In the genomic region with DNA sequence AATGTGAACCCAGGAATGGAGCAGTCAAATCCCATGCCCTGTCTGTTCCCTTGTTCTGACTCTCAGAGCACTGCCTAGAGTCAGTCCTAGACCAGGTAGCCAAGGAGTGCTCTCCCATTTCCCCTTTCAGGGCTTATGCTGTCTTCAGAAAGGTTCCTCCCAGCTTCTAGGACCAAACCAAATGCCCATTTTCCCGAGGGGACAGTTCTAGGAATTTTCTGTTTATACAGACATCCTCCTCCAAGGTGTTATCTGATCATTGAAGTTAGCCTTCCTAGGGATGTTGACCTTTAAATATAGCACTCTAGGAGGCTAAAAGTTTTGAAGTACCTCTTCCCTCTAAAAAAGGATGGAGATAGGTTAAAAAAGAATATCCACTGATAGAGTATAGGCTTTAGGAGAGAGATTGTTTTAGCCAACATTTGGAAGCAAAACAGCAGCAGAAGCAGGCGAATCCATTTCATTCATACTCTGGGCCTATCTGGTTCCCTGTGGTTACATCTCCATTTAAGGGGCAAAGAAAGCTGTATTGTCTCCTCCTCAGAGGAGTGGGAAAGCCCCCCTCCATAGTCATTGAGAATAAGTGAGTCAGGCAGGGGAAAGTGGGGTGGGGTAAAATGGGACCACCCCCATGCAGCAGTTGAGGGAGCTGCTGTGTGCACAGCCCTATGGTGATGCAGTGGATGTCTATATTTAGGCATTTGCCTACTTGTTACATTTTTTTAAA, we compare ENCODE assay signal across 17 cellular contexts.
"Had no signal": no experiment of that assay in that cellular context is flagged by ENCODE, and none has a peak within 500 bp of the region (broad histone marks: within the 10 kb centered on the region; RNA-seq: fewer than 3 reads in every experiment).

No MANE protein-coding gene starts in this region.

- H3K36me3 Mint-ChIP-seq: activated naive CD8-positive, alpha-beta T cell; naive thymus-derived CD4-positive, alpha-beta T cell had no signal

- DNase-seq: activated CD4-positive, alpha-beta T cell treated with anti-CD3 and anti-CD28 coated beads, Interleukin-2, amount 50 U/mL, for 1 hour; activated CD8-positive, alpha-beta memory T cell treated with anti-CD3 and anti-CD28 coated beads for 24 hours; activated gamma-delta T cell treated with Interleukin-2 at 50 U/mL for 16 hours; amygdala; body of pancreas; cerebellar nuclear complex; effector memory CD4-positive, alpha-beta T cell; foreskin melanocyte; naive thymus-derived CD4-positive, alpha-beta T cell; spleen; testis; upper lobe of left lung had no signal

- H3K36me3 ChIP-seq: spleen, upper lobe of left lung had no signal

- H3K27ac Mint-ChIP-seq: activated naive CD8-positive, alpha-beta T cell; naive thymus-derived CD4-positive, alpha-beta T cell; stimulated activated naive CD8-positive, alpha-beta T cell treated with anti-CD3 and anti-CD28 coated beads, Interleukin-15, Interleukin-2, amounts not matched to agents 100 ng/mL and 50 ng/mL, for 24 hours had no signal

- H3K27ac ChIP-seq: body of pancreas, spleen, testis, upper lobe of left lung had no signal

- ATAC-seq: activated CD4-positive, CD25-positive, alpha-beta regulatory T cell treated with anti-CD3 and anti-CD28 coated beads, Interleukin-2, amount 50 U/mL, for 24 hours; body of pancreas; left lobe of liver; naive thymus-derived CD4-positive, alpha-beta T cell; sciatic nerve had no signal

- H3K9me3 ChIP-seq: body of pancreas, spleen, testis, upper lobe of left lung had no signal

- H3K9me3 Mint-ChIP-seq: stimulated activated naive CD8-positive, alpha-beta T cell treated with anti-CD3 and anti-CD28 coated beads, Interleukin-15, Interleukin-2, amounts not matched to agents 100 ng/mL and 50 ng/mL, for 24 hours had no signal

- H3K4me1 ChIP-seq: spleen, testis, upper lobe of left lung had no signal

- H3K4me3 Mint-ChIP-seq: activated naive CD8-positive, alpha-beta T cell; naive thymus-derived CD4-positive, alpha-beta T cell; stimulated activated naive CD8-positive, alpha-beta T cell treated with anti-CD3 and anti-CD28 coated beads, Interleukin-15, Interleukin-2, amounts not matched to agents 100 ng/mL and 50 ng/mL, for 24 hours had no signal

- H3K27me3 ChIP-seq: body of pancreas, testis, upper lobe of left lung had no signal

- H3K4me3 ChIP-seq: body of pancreas, spleen, testis, upper lobe of left lung had no signal
